Comparison of ENCODE assay signal across 1 cellular context in genomic region chr3:30501526-30501925, GRCh38.
A peak's percentile ranks its signal among the peaks of the same experiment; 100 is the strongest.
TF ChIP-seq lines count a peak whose summit lies in the region.

No MANE protein-coding gene starts in this region.

TF ChIP-seq in HepG2, 621 proteins besides CTCF, POLR2A, EP300 and RAD21 (continued from another document):
- TF ChIP-seq PRDM15 (CRISPR knock-in tag; IDR thresholded peaks at IDR 0.05) (no peak), BCL6 (CRISPR knock-in tag; IDR thresholded peaks at IDR 0.05) (peak; percentile 15; the same call in 1 of the 2 replicates), SMAD3 (CRISPR knock-in tag; IDR thresholded peaks at IDR 0.05) (no peak)
